Comparison of ENCODE assay signal across 8 cellular contexts in genomic region chr6:13355043-13355945, GRCh38. TPM values are rescaled to one million over a fixed set of nuclear protein-coding genes. Genes with fewer than 3 reads are reported as not detected.
A peak's percentile ranks its signal among the peaks of the same experiment; 100 is the strongest.
DNase-seq lines count a peak whose midpoint lies in the region; ATAC-seq, FAIRE-seq and TF ChIP-seq lines count a peak whose summit lies in the region.

No MANE protein-coding gene starts in this region.

- H3K27me3 ChIP-seq in breast epithelium = no peaks in the 10 kb centered on the region

- H3K4me1 ChIP-seq in OCI-LY7 (ENCODE audit: insufficient read depth, low read length, poor library complexity, severe bottlenecking) (peaks cover 58% of the 10 kb centered on the region), breast epithelium (no peaks in the 10 kb centered on the region), mucosa of descending colon (ENCODE audit: low read depth) (peaks cover 11% of the 10 kb centered on the region)

- no peaks in the 10 kb centered on the region for H3K79me2 ChIP-seq in OCI-LY7 (ENCODE audit: insufficient read depth, low read depth, low read length)

- no peaks in the 10 kb centered on the region for H4K20me1 ChIP-seq in OCI-LY7 (ENCODE audit: insufficient read depth, low read length)

- no peak for DNase-seq in GM12892 (ENCODE audit: insufficient read length)
- peak; percentile 45 for DNase-seq in OCI-LY7 (ENCODE audit: low spot score)
- DNase-seq in breast epithelium (ENCODE audit: low spot score in 2 of 2) = peak in 1 of 2 donors; percentile 21
- no peak for DNase-seq in mucosa of descending colon
- DNase-seq in 8988T = no peak
- DNase-seq in globus pallidus (ENCODE audit: low spot score) = no peak
- DNase-seq in NK-92 treated with Interleukin-12 subunit alpha and Interleukin-12 subunit beta, amount 100 ng/mL, for 24 hours (lab: John Stamatoyannopoulos, UW) = no peak

- CTCF ChIA-PET in OCI-LY7 (lab: Charles Lee; ENCODE audit: unreplicated experiment) = interaction anchor here (1.1 kb wide), 1 partner anchor 11 kb away, joined by 3 read pairs; no protein-coding TSS in a partner anchor

- TF ChIP-seq POLR2A in GM12892 (IDR thresholded peaks at IDR 0.05; ENCODE audit: low read depth, low read length) (no peak), breast epithelium (IDR thresholded peaks at IDR 0.05) (no peak)

- peak; percentile 80 for FAIRE-seq in GM12892 (lab: Jason Lieb, UNC)

- peak overlapping the region; percentile 80 for H3K4me2 ChIP-seq in OCI-LY7 (ENCODE audit: low read length)

- H3K9me3 ChIP-seq in OCI-LY7 (ENCODE audit: low read length) (no peaks in the 10 kb centered on the region), breast epithelium (no peaks in the 10 kb centered on the region), mucosa of descending colon (no peaks in the 10 kb centered on the region)

- ATAC-seq in HG02678 (IDR thresholded peaks at IDR 0.05; ENCODE audit: unreplicated experiment) (peak; percentile 26), mucosa of descending colon (peak; percentile 65)

- H3K36me3 ChIP-seq in OCI-LY7 (ENCODE audit: insufficient read depth, low read length) (no peaks in the 10 kb centered on the region; the same call in 1 of the 2 replicates), breast epithelium (no peaks in the 10 kb centered on the region), mucosa of descending colon (ENCODE audit: low read depth) (no peaks in the 10 kb centered on the region)

- no peak for TF ChIP-seq CTCF in OCI-LY7 (conservative IDR thresholded peaks at IDR 0.05; ENCODE audit: low read length)
- TF ChIP-seq CTCF in breast epithelium (IDR thresholded peaks at IDR 0.05) = no peak
- no peak for TF ChIP-seq CTCF in mucosa of descending colon (IDR thresholded peaks at IDR 0.05)

- intact Hi-C loops in OCI-LY7 (cut with micrococcal nuclease; ENCODE audit: unreplicated experiment) = loop anchor here (5.0 kb wide), 4 partner anchors 107 to 257 kb away; partner anchors contain the start of gene GFOD1
- intact Hi-C loops in breast epithelium (cut with DNase I; ENCODE audit: low total_unique reads) = no loop called here
- intact Hi-C loops in mucosa of descending colon (cut with DNase I, micrococcal nuclease) = no loop called here

- no peaks in the 10 kb centered on the region for H3K9me2 ChIP-seq in OCI-LY7 (ENCODE audit: insufficient read depth, low read length)

- peak overlapping the region; percentile 89 for H3K27ac ChIP-seq in OCI-LY7 (ENCODE audit: low read depth, low read length, poor library complexity, severe bottlenecking)
- peak overlapping the region; percentile 35 to 62 for H3K27ac ChIP-seq in breast epithelium

- H2AFZ ChIP-seq in OCI-LY7 (ENCODE audit: low read length) = no peak overlapping the region

- BruUV-seq in OCI-LY7 (replicated peaks; lab: Mats Ljungman, UMichigan) = no TSS peak

- POLR2A ChIA-PET in OCI-LY7 (lab: Charles Lee) = interaction anchor here (0.5 to 3.2 kb wide), 11 partner anchors 10 to 325 kb away, joined by 3 to 12 read pairs (median 3); no protein-coding TSS in a partner anchor

- H3K4me3 ChIP-seq in OCI-LY7 (ENCODE audit: low read depth, low read length, poor library complexity, severe bottlenecking) = peak overlapping the region; percentile 54
- no peak overlapping the region for H3K4me3 ChIP-seq in breast epithelium
- no peak overlapping the region for H3K4me3 ChIP-seq in mucosa of descending colon

RNA-seq across cellular contexts. Expression of gene TBC1D7, which starts 27.0 kb away (rescaled TPM):
- 38.1 TPM for polyA plus RNA-seq in GM12892 (2012; ENCODE audit: missing spikeins)
- 52.9 and 69.2 TPM in 2 replicates for total RNA-seq in OCI-LY7 (2014; rRNA removed; shearing (Covaris generic))
- total RNA-seq in OCI-LY7 (2022) (46.2 and 50.5 TPM in 2 replicates), breast epithelium (10 to 100 TPM in 1 of 3 donors, 1 to 10 TPM in 2; 8.6 to 10.6 (median 9.8) TPM), mucosa of descending colon (10 to 100 TPM; 14.0 to 25.7 (median 22.4) TPM)
